Comparison of ENCODE assay signal across 1 cellular context in the genomic region with DNA sequence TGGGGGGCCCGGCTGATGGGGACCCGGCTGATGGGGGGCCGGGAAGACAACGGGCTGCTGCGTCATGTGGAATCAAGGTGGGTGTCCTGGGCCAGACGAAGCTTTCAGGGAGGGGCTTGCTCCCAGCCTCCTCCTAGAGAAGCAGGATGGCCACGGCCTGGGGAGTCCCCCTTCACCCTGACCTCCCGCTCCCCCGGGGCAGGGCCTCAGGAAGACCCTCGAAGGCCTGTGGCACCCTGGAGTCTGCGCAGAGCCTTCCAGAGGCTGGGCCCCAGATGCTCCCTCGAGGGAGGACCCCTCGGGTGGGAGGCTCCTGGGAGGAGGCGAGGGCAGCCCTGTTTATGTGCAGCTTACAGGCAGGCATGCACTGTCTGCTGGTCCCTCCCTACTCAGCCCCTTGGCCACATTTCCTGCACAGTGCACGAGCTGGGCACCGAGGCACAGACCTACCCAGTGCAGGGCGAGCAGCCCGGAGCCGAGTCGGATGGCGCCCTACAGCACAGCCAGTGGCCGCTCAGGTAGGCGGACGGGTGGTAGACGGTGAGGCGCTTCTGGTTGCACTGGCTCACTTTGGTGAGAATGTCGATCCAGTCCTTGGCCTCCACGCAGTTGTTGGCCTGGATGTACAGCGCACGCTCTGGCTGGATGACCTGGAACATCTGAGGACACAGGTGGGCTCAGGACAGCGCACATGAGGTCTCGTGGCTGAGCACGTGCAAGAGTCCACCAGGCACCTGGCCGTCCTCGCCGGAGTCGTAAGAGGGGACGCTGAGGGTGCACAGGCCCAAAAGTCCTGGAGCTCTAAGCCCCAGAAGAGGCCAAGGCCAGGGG.
TF ChIP-seq lines count a peak whose summit lies in the region.

No MANE protein-coding gene starts in this region.

TF ChIP-seq in IMR-90, 13 proteins besides CTCF, POLR2A, EP300 and RAD21:
- TF ChIP-seq ELK1 (IDR thresholded peaks at IDR 0.05; ENCODE audit: borderline replicate concordance, low read depth, low read length): no peak
